ENCODE assay signal across 8 cellular contexts in genomic region chr17:51166987-51167931, GRCh38. TPM values are rescaled to one million over a fixed set of nuclear protein-coding genes. Genes with fewer than 3 reads are reported as not detected.
DNase-seq lines count a peak whose midpoint lies in the region; ATAC-seq lines count a peak whose summit lies in the region.

No MANE protein-coding gene starts in this region.

- H3K27ac ChIP-seq in effector memory CD4-positive, alpha-beta T cell (ENCODE audit: insufficient read depth, low read length, poor library complexity, severe bottlenecking), result peak overlapping the region; percentile 68

- peak; percentile 63 for DNase-seq in ACHN
- DNase-seq in NCI-H510A treated with DMSO at 0.1 percent for 48 hours (lab: John Stamatoyannopoulos, UW), result peak; percentile 58
- peak; percentile 76 to 80 for DNase-seq in activated CD4-positive, alpha-beta T cell treated with anti-CD3 and anti-CD28 coated beads, Interleukin-2, amount 50 U/mL, for 48 hours
- peak; percentile 26 to 47 (median 43) for DNase-seq in effector memory CD4-positive, alpha-beta T cell
- peak; percentile 55 for DNase-seq in stimulated activated CD8-positive, alpha-beta memory T cell treated with anti-CD3 and anti-CD28 coated beads, Interleukin-4, amount 100 ng/mL, for 24 hours (ENCODE audit: low read depth)

- no peaks in the 10 kb centered on the region for H3K27me3 ChIP-seq in effector memory CD4-positive, alpha-beta T cell (replicated peaks; ENCODE audit: control insufficient read depth, insufficient read depth, low read length, poor library complexity, severe bottlenecking)
- no peaks in the 10 kb centered on the region for H3K27me3 ChIP-seq in mononuclear cell (ENCODE audit: insufficient read depth, low read length)

- H3K4me3 ChIP-seq in effector memory CD4-positive, alpha-beta T cell (ENCODE audit: insufficient read depth, low read depth, low read length, poor library complexity, severe bottlenecking), result peak overlapping the region; percentile 77
- H3K4me3 ChIP-seq in mononuclear cell (ENCODE audit: low read length), result peak overlapping the region; percentile 64

- in situ Hi-C loops in ACHN (cut with HindIII; ENCODE audit: low pct_ligation_motif_present, low pct_unique_long_range_greater_than_20kb, low sequenced_read_pairs), result no loop called here

- H3K9me3 ChIP-seq in effector memory CD4-positive, alpha-beta T cell (ENCODE audit: control insufficient read depth, low read length), result no peaks in the 10 kb centered on the region
- no peaks in the 10 kb centered on the region for H3K9me3 ChIP-seq in mononuclear cell (ENCODE audit: low read depth, low read length)

- peaks cover 18% of the 10 kb centered on the region for H3K36me3 ChIP-seq in effector memory CD4-positive, alpha-beta T cell (ENCODE audit: control insufficient read depth, insufficient read depth, low read length)

- ATAC-seq in GM18517 (IDR thresholded peaks at IDR 0.05; ENCODE audit: unreplicated experiment) (peak; percentile 37), HG03066 (IDR thresholded peaks at IDR 0.05; ENCODE audit: low read depth, unreplicated experiment) (peak; percentile 47)

- no peaks in the 10 kb centered on the region for H3K4me1 ChIP-seq in effector memory CD4-positive, alpha-beta T cell (ENCODE audit: control insufficient read depth, insufficient read depth, low read length, poor library complexity, severe bottlenecking)
- H3K4me1 ChIP-seq in mononuclear cell (ENCODE audit: insufficient read depth, low read length), result peaks cover 18% of the 10 kb centered on the region

RNA-seq across cellular contexts. Expression of gene NME2, which starts 1.0 kb away (rescaled TPM):
- total RNA-seq in mononuclear cell, result 162 TPM

RNA-seq across cellular contexts. Expression of gene NME1, which starts 13.9 kb away (rescaled TPM):
- total RNA-seq in mononuclear cell, result 6.7 TPM

RNA-seq across cellular contexts. Expression of gene SPAG9, which starts 46.6 kb away (rescaled TPM):
- total RNA-seq in mononuclear cell, result 95.4 TPM

Comparison
In these comparisons a context has a peak if more than half of its experiments do, and no peak if none do; other contexts are left out.
1. Peak in every context shown above with its lines: DNase-seq, ATAC-seq, H3K4me3 ChIP-seq and H3K27ac ChIP-seq.